In genomic region chr12:459050-459429, GRCh38 we compare ENCODE assay signal across 8 cellular contexts. TPM values are rescaled to one million over a fixed set of nuclear protein-coding genes. Genes with fewer than 3 reads are reported as not detected.
A peak's percentile ranks its signal among the peaks of the same experiment; 100 is the strongest.
DNase-seq lines count a peak whose midpoint lies in the region; ATAC-seq and TF ChIP-seq lines count a peak whose summit lies in the region.

No MANE protein-coding gene starts in this region.

- no peak overlapping the region for H3K27ac ChIP-seq in WERI-Rb-1
- no peak overlapping the region for H3K27ac ChIP-seq in skeletal muscle tissue (ENCODE audit: low read depth, low read length)

- DNase-seq in HAP-1 (ENCODE audit: low spot score in 2 of 2) (no peak), WERI-Rb-1 (no peak), amygdala (lab: John Stamatoyannopoulos, UW) (no peak), cerebellum (ENCODE audit: low spot score) (no peak)

- no peak for TF ChIP-seq CTCF in WERI-Rb-1 (IDR thresholded peaks at IDR 0.05; ENCODE audit: low read depth, low read length)

- H3K4me3 ChIP-seq in HAP-1 (peak overlapping the region; percentile 63), WERI-Rb-1 (ENCODE audit: low read depth, low read length) (peak overlapping the region; percentile 61), iPS-15b (ENCODE audit: low read depth, low read length) (peak overlapping the region; percentile 68), skeletal muscle tissue (ENCODE audit: low read length in 3 of 3) (peak overlapping the region; percentile 58 to 77 (median 75))

- no peaks in the 10 kb centered on the region; the same call in 1 of the 2 replicates for H3K9me3 ChIP-seq in HAP-1
- no peaks in the 10 kb centered on the region for H3K9me3 ChIP-seq in WERI-Rb-1 (ENCODE audit: severe bottlenecking)
- no peaks in the 10 kb centered on the region for H3K9me3 ChIP-seq in iPS-15b (ENCODE audit: control insufficient read depth, insufficient read depth, low read length)
- H3K9me3 ChIP-seq in skeletal muscle tissue (ENCODE audit: control insufficient read depth in 3 of 3, low read length in 3 of 3), result no peaks in the 10 kb centered on the region

- in situ Hi-C loops in HAP-1 (cut with MboI; ENCODE audit: low sequenced_read_pairs), result no loop called here

- H3K4me1 ChIP-seq in HAP-1, result peaks cover 4% of the 10 kb centered on the region; the same call in 1 of the 2 replicates
- peaks cover 4% of the 10 kb centered on the region for H3K4me1 ChIP-seq in iPS-15b (ENCODE audit: control insufficient read depth, insufficient read depth, low read length)
- peaks cover 7 to 11% (median 8%) of the 10 kb centered on the region in 3 donors for H3K4me1 ChIP-seq in skeletal muscle tissue (ENCODE audit: control insufficient read depth in 3 of 3, insufficient read depth in 3 of 3, low read length in 3 of 3)

- H3K9ac ChIP-seq in iPS-15b (ENCODE audit: low read depth, low read length) (peak overlapping the region; percentile 24), skeletal muscle tissue (ENCODE audit: low read depth in 1 of 3, low read length in 3 of 3) (peak overlapping the region; percentile 5 to 66 (median 46))

- H3K27me3 ChIP-seq in HAP-1 (ENCODE audit: low read depth) (no peaks in the 10 kb centered on the region), WERI-Rb-1 (ENCODE audit: insufficient read depth, low read depth, severe bottlenecking) (no peaks in the 10 kb centered on the region), iPS-15b (ENCODE audit: control insufficient read depth, insufficient read depth, low read length) (peaks cover 40% of the 10 kb centered on the region), skeletal muscle tissue (ENCODE audit: control insufficient read depth in 3 of 3, insufficient read depth in 3 of 3, low read length in 3 of 3) (peaks cover 6 to 8% (median 6%) of the 10 kb centered on the region in 3 donors)

- H3K36me3 ChIP-seq in HAP-1 (replicated peaks) (no peaks in the 10 kb centered on the region), WERI-Rb-1 (no peaks in the 10 kb centered on the region), iPS-15b (ENCODE audit: control insufficient read depth, insufficient read depth, low read length) (no peaks in the 10 kb centered on the region), skeletal muscle tissue (ENCODE audit: control insufficient read depth in 3 of 3, insufficient read depth in 3 of 3, low read length in 3 of 3) (no peaks in the 10 kb centered on the region)

- no peak for ATAC-seq in HG03565 (IDR thresholded peaks at IDR 0.05; ENCODE audit: unreplicated experiment)
- ATAC-seq in GM18861 (IDR thresholded peaks at IDR 0.05; ENCODE audit: unreplicated experiment), result no peak

RNA-seq across cellular contexts. Expression of gene B4GALNT3, which starts 0.7 kb away (rescaled TPM):
- 4.2 TPM for total RNA-seq in skeletal muscle tissue
- 2.4 TPM for total RNA-seq in cerebellum

RNA-seq across cellular contexts. Expression of gene CCDC77, which starts 57.6 kb away (rescaled TPM):
- total RNA-seq in skeletal muscle tissue, result 14.6 TPM
- 20.1 TPM for total RNA-seq in cerebellum
